ENCODE assay signal across 14 cellular contexts in the genomic region with DNA sequence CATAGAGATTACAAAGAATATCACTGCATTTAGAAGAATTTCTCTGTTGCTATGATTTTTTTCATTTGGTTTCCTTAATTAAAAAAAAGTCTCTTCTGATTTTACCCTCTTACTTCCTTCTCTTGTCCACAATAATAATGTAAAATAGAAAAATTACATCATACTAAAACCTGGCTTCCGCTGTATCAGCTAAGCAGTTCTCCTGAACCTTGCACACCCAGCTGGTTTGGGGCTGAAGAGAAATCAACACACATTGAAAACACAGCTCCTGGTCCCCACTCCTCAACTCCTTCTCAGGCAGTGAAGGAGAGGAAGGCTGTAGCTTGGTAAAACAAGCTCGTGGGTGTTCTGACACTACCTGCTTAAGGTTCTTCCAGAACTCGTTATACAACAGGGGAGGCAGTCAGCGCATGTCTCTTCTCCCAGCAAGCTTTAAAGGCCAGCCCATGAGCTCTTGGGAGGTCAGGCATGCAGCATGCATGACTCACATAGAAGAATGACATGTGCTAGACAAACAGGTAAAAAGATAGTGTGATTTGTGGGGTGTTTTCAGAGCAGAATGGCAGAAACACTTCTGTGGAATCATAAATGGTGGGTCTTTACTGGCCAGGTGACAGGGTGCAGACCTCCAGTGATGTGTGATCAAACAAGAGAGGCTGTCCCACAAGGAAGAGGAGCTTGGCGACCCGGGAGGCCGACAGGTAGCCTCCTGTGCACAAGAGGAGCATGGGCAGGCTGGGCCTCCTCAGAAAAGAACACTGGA.
A peak's percentile ranks its signal among the peaks of the same experiment; 100 is the strongest.
DNase-seq lines count a peak whose midpoint lies in the region; ATAC-seq, FAIRE-seq and TF ChIP-seq lines count a peak whose summit lies in the region.
"Had no signal": no experiment of that assay in that cellular context is flagged by ENCODE, and none has a peak within 500 bp of the region (broad histone marks: within the 10 kb centered on the region; RNA-seq: fewer than 3 reads in every experiment).

No MANE protein-coding gene starts in this region.

- H3K4me1 ChIP-seq in CD8-positive, alpha-beta memory T cell (ENCODE audit: insufficient read depth, low read length), result no peaks in the 10 kb centered on the region
- peaks cover 2% of the 10 kb centered on the region for H3K4me1 ChIP-seq in neural progenitor cell
- H3K4me1 ChIP-seq: left ventricle myocardium inferior, parathyroid adenoma had no signal

- H3K4me3 ChIP-seq in CD8-positive, alpha-beta memory T cell (ENCODE audit: low read length), result no peak overlapping the region
- H3K4me3 ChIP-seq in neural progenitor cell (no peak overlapping the region), foreskin fibroblast (ENCODE audit: low read depth in 1 of 2, low read length in 2 of 2) (no peak overlapping the region)
- H3K4me3 ChIP-seq: BLaER1, left ventricle myocardium inferior, MG63 had no signal

- peaks cover 7 to 28% (median 18%) of the 10 kb centered on the region in 3 donors for H3K4me1 Mint-ChIP-seq in CD8-positive, alpha-beta memory T cell
- H3K4me1 Mint-ChIP-seq in neural progenitor cell, result peaks cover 2% of the 10 kb centered on the region
- H3K4me1 Mint-ChIP-seq: endodermal cell had no signal

- ATAC-seq in left ventricle myocardium superior, result no peak
- ATAC-seq: Panc1 had no signal

- peak overlapping the region in 6 of 8 donors; percentile 13 to 79 (median 39) for H3K27ac Mint-ChIP-seq in CD8-positive, alpha-beta memory T cell
- peak overlapping the region; percentile 48 for H3K27ac Mint-ChIP-seq in neural progenitor cell
- H3K27ac Mint-ChIP-seq: endodermal cell had no signal

- no peak for FAIRE-seq in HTR-8/SVneo (lab: Jason Lieb, UNC)

- no peak overlapping the region for H3K27ac ChIP-seq in CD8-positive, alpha-beta memory T cell (ENCODE audit: low read depth, low read length)
- H3K27ac ChIP-seq in epithelial cell of prostate (peak overlapping the region; percentile 47), neural progenitor cell (no peak overlapping the region)
- H3K27ac ChIP-seq: BLaER1, left ventricle myocardium inferior, parathyroid adenoma had no signal

- H3F3A ChIP-seq in neural progenitor cell (ENCODE audit: low read depth), result no peaks in the 10 kb centered on the region

- peaks cover 10 to 98% (median 29%) of the 10 kb centered on the region in 3 donors for H3K36me3 Mint-ChIP-seq in CD8-positive, alpha-beta memory T cell
- peaks cover 47% of the 10 kb centered on the region for H3K36me3 Mint-ChIP-seq in neural progenitor cell

- H2AFZ ChIP-seq in neural progenitor cell (replicated peaks), result no peak overlapping the region
- H2AFZ ChIP-seq: parathyroid adenoma had no signal

- no peak overlapping the region for H3K9ac ChIP-seq in neural progenitor cell
- H3K9ac ChIP-seq: BLaER1, parathyroid adenoma had no signal

- H3K4me3 Mint-ChIP-seq in CD8-positive, alpha-beta memory T cell, result no peak overlapping the region
- H3K4me3 Mint-ChIP-seq in neural progenitor cell, result no peak overlapping the region
- H3K4me3 Mint-ChIP-seq: endodermal cell had no signal

- peaks cover 6% of the 10 kb centered on the region for H3K79me2 ChIP-seq in neural progenitor cell (ENCODE audit: low read depth)
- H3K79me2 ChIP-seq: parathyroid adenoma had no signal

- no peaks in the 10 kb centered on the region for H3K27me3 Mint-ChIP-seq in CD8-positive, alpha-beta memory T cell
- H3K27me3 Mint-ChIP-seq in neural progenitor cell (ENCODE audit: insufficient read depth, low read depth), result peaks cover 4% of the 10 kb centered on the region

- intact Hi-C loops in left ventricle myocardium superior (cut with micrococcal nuclease), result no loop called here

- H3K9me3 ChIP-seq in CD8-positive, alpha-beta memory T cell (ENCODE audit: low read length), result no peaks in the 10 kb centered on the region
- H3K9me3 ChIP-seq in neural progenitor cell (ENCODE audit: low read depth), result no peaks in the 10 kb centered on the region
- H3K9me3 ChIP-seq: BLaER1, left ventricle myocardium inferior, MG63 had no signal

- H3K36me3 ChIP-seq in CD8-positive, alpha-beta memory T cell (ENCODE audit: insufficient read depth, low read length), result peaks cover 37% of the 10 kb centered on the region
- H3K36me3 ChIP-seq in neural progenitor cell, result no peaks in the 10 kb centered on the region
- H3K36me3 ChIP-seq: MG63 had no signal

- H4K20me1 ChIP-seq in neural progenitor cell (ENCODE audit: low read depth), result no peaks in the 10 kb centered on the region

- POLR2A ChIA-PET in CD8-positive, alpha-beta memory T cell (lab: Charles Lee), result no interaction called here

- CTCF ChIA-PET in CD8-positive, alpha-beta memory T cell (lab: Charles Lee), result interaction anchor here (1.7 kb wide), 1 partner anchor 13 kb away, joined by 3 read pairs; no protein-coding TSS in a partner anchor

- H3K9me3 Mint-ChIP-seq in CD8-positive, alpha-beta memory T cell, result no peaks in the 10 kb centered on the region
- H3K9me3 Mint-ChIP-seq in neural progenitor cell, result peaks cover 1% of the 10 kb centered on the region
- H3K9me3 Mint-ChIP-seq: endodermal cell had no signal

- no peak for TF ChIP-seq CTCF in neural progenitor cell (IDR thresholded peaks at IDR 0.05)
- no peak for TF ChIP-seq CTCF in foreskin fibroblast (IDR thresholded peaks at IDR 0.05; ENCODE audit: low read depth, low read length)

- H3K4me2 ChIP-seq in neural progenitor cell, result no peak overlapping the region
- H3K4me2 ChIP-seq: BLaER1 had no signal

- no peak for DNase-seq in CD8-positive, alpha-beta memory T cell
- DNase-seq in NCI-H226 (peak; percentile 22), epithelial cell of prostate (ENCODE audit: low read depth, low spot score) (peak; percentile 64), neural progenitor cell (ENCODE audit: low spot score) (no peak), ecto neural progenitor cell (ENCODE audit: low spot score) (no peak), foreskin fibroblast (no peak), HTR-8/SVneo (ENCODE audit: insufficient read length, low spot score) (no peak), left ventricle myocardium superior (no peak)
- DNase-seq: endodermal cell, left ventricle myocardium inferior, MG63 had no signal

- H3K27me3 ChIP-seq in CD8-positive, alpha-beta memory T cell (ENCODE audit: insufficient read depth, low read length, poor library complexity, severe bottlenecking), result no peaks in the 10 kb centered on the region
- H3K27me3 ChIP-seq in neural progenitor cell, result no peaks in the 10 kb centered on the region
- H3K27me3 ChIP-seq: BLaER1, MG63 had no signal

Comparison
In these comparisons a context has a peak if more than half of its experiments do, and no peak if none do; other contexts are left out.
1. DNase-seq: peak in NCI-H226 (single experiment) and epithelial cell of prostate (single experiment); none in CD8-positive, alpha-beta memory T cell (0 of 5), neural progenitor cell (single experiment), ecto neural progenitor cell (single experiment), foreskin fibroblast (0 of 2), HTR-8/SVneo (single experiment) and left ventricle myocardium superior (single experiment).